Comparison of ENCODE assay signal across 8 cellular contexts in genomic region chr10:95841711-95842498, GRCh38.
DNase-seq lines count a peak whose midpoint lies in the region; ATAC-seq and TF ChIP-seq lines count a peak whose summit lies in the region.

No MANE protein-coding gene starts in this region.

- H3K4me1 Mint-ChIP-seq in GM23338, result peaks cover 8% of the 10 kb centered on the region; the same call in 2 of the 3 replicates
- peaks cover 11% of the 10 kb centered on the region for H3K4me1 Mint-ChIP-seq in activated CD4-positive, alpha-beta memory T cell treated with anti-CD3 and anti-CD28 coated beads for 36 hours (ENCODE audit: low read depth)

- H3K36me3 Mint-ChIP-seq in GM23338 (ENCODE audit: low read depth), result no peaks in the 10 kb centered on the region
- H3K36me3 Mint-ChIP-seq in activated CD4-positive, alpha-beta memory T cell treated with anti-CD3 and anti-CD28 coated beads for 36 hours, result no peaks in the 10 kb centered on the region

- H3K9me3 ChIP-seq in osteoblast (ENCODE audit: low read depth, low read length), result no peaks in the 10 kb centered on the region

- H3K27ac ChIP-seq in GM23338 (ENCODE audit: low read depth) (no peak overlapping the region), foreskin keratinocyte (no peak overlapping the region), osteoblast (ENCODE audit: low read depth, low read length) (no peak overlapping the region)

- no peak overlapping the region for H3K27ac Mint-ChIP-seq in GM23338
- H3K27ac Mint-ChIP-seq in activated CD4-positive, alpha-beta memory T cell treated with anti-CD3 and anti-CD28 coated beads for 36 hours, result peak overlapping the region; percentile 30

- H3K27me3 Mint-ChIP-seq in GM23338 (ENCODE audit: insufficient read depth, low read depth, poor library complexity), result no peaks in the 10 kb centered on the region
- no peaks in the 10 kb centered on the region for H3K27me3 Mint-ChIP-seq in activated CD4-positive, alpha-beta memory T cell treated with anti-CD3 and anti-CD28 coated beads for 36 hours

- H3K4me1 ChIP-seq in GM23338 (ENCODE audit: insufficient read depth) (no peaks in the 10 kb centered on the region), foreskin keratinocyte (no peaks in the 10 kb centered on the region), osteoblast (ENCODE audit: insufficient read depth, low read length) (peaks cover 5% of the 10 kb centered on the region)

- CTCF ChIA-PET in activated CD4-positive, alpha-beta memory T cell treated with anti-CD3 and anti-CD28 coated beads for 36 hours (lab: Charles Lee), result interaction anchor here (0.6 to 16.5 kb wide), 27 partner anchors 9 to 1522 kb away, joined by 3 to 298 read pairs (median 4); partner anchors contain the start of genes ALDH18A1, ENTPD1 and TCTN3

- no peak overlapping the region for H3K4me3 Mint-ChIP-seq in GM23338
- no peak overlapping the region for H3K4me3 Mint-ChIP-seq in activated CD4-positive, alpha-beta memory T cell treated with anti-CD3 and anti-CD28 coated beads for 36 hours

- no peaks in the 10 kb centered on the region for H3F3A ChIP-seq in GM23338 (replicated peaks; ENCODE audit: low read depth)

- POLR2A ChIA-PET in activated CD4-positive, alpha-beta memory T cell treated with anti-CD3 and anti-CD28 coated beads for 36 hours (lab: Charles Lee), result interaction anchor here (1.5 kb wide), 1 partner anchor 148 kb away, joined by 6 read pairs; the partner anchor contains the start of gene TCTN3

- H4K20me1 ChIP-seq in GM23338 (replicated peaks; ENCODE audit: insufficient read depth), result no peaks in the 10 kb centered on the region
- no peaks in the 10 kb centered on the region for H4K20me1 ChIP-seq in osteoblast (ENCODE audit: insufficient read depth, low read length)

- DNase-seq in NCI-H345 (lab: John Stamatoyannopoulos, UW) (peak; percentile 35), NCI-H345 treated with DMSO at 0.1 percent for 48 hours (lab: John Stamatoyannopoulos, UW; ENCODE audit: unreplicated experiment) (no peak), GM23338 (ENCODE audit: low spot score) (peak; percentile 77), NCI-H1694 treated with DMSO at 0.1 percent for 48 hours (lab: John Stamatoyannopoulos, UW) (peak; percentile 36), foreskin keratinocyte (peak in 1 of 2 donors; percentile 22), osteoblast (ENCODE audit: insufficient read length, low spot score, missing footprints) (peak; percentile 22)
- peak; percentile 27 for DNase-seq in activated CD4-positive, alpha-beta memory T cell treated with anti-CD3 and anti-CD28 coated beads for 36 hours
- no peak for DNase-seq in stimulated activated naive CD4-positive, alpha-beta T cell treated with Interleukin-2 at 50 U/mL for 16 hours (lab: John Stamatoyannopoulos, UW)

- intact Hi-C loops in activated CD4-positive, alpha-beta memory T cell treated with anti-CD3 and anti-CD28 coated beads for 36 hours (cut with micrococcal nuclease), result loop anchor here (1.0 kb wide), 2 partner anchors 10 to 148 kb away; no protein-coding TSS in a partner anchor

- H3K4me2 ChIP-seq in GM23338 (no peak overlapping the region), osteoblast (ENCODE audit: insufficient read depth, low read length) (peak overlapping the region; percentile 1)

- H3K4me3 ChIP-seq in GM23338 (no peak overlapping the region), osteoblast (ENCODE audit: insufficient read depth, low read length) (no peak overlapping the region)

- H3K79me2 ChIP-seq in GM23338 (replicated peaks; ENCODE audit: insufficient read depth), result no peaks in the 10 kb centered on the region
- no peaks in the 10 kb centered on the region for H3K79me2 ChIP-seq in osteoblast (ENCODE audit: insufficient read depth, low read length)

- H3K9me2 ChIP-seq in GM23338 (ENCODE audit: insufficient read depth), result no peaks in the 10 kb centered on the region

- H2AFZ ChIP-seq in GM23338 (no peak overlapping the region), osteoblast (ENCODE audit: low read length) (peak overlapping the region; percentile 78)

- ATAC-seq in GM23338, result peak; percentile 64
- ATAC-seq in foreskin keratinocyte, result peak; percentile 79

- H3K27me3 ChIP-seq in GM23338 (ENCODE audit: insufficient read depth) (no peaks in the 10 kb centered on the region), foreskin keratinocyte (peaks cover 6% of the 10 kb centered on the region), osteoblast (ENCODE audit: insufficient read depth, low read length) (no peaks in the 10 kb centered on the region)

- H3K9me3 Mint-ChIP-seq in GM23338, result no peaks in the 10 kb centered on the region
- no peaks in the 10 kb centered on the region for H3K9me3 Mint-ChIP-seq in activated CD4-positive, alpha-beta memory T cell treated with anti-CD3 and anti-CD28 coated beads for 36 hours

- no peaks in the 10 kb centered on the region for H3K36me3 ChIP-seq in GM23338 (ENCODE audit: insufficient read depth)
- H3K36me3 ChIP-seq in osteoblast (ENCODE audit: insufficient read depth, low read length), result no peaks in the 10 kb centered on the region

- TF ChIP-seq CTCF in GM23338 (conservative IDR thresholded peaks at IDR 0.05; ENCODE audit: low read depth in 2 of 2), result peak; percentile 69 to 94
- TF ChIP-seq CTCF in foreskin keratinocyte (conservative IDR thresholded peaks at IDR 0.05), result peak; percentile 74
- TF ChIP-seq CTCF in osteoblast (IDR thresholded peaks at IDR 0.05; ENCODE audit: extremely low read depth, low read depth, low read length), result peak; percentile 75

TF ChIP-seq in GM23338, 12 proteins besides CTCF, POLR2A, EP300 and RAD21 (continues in another document):
- TF ChIP-seq, protein P1, sequence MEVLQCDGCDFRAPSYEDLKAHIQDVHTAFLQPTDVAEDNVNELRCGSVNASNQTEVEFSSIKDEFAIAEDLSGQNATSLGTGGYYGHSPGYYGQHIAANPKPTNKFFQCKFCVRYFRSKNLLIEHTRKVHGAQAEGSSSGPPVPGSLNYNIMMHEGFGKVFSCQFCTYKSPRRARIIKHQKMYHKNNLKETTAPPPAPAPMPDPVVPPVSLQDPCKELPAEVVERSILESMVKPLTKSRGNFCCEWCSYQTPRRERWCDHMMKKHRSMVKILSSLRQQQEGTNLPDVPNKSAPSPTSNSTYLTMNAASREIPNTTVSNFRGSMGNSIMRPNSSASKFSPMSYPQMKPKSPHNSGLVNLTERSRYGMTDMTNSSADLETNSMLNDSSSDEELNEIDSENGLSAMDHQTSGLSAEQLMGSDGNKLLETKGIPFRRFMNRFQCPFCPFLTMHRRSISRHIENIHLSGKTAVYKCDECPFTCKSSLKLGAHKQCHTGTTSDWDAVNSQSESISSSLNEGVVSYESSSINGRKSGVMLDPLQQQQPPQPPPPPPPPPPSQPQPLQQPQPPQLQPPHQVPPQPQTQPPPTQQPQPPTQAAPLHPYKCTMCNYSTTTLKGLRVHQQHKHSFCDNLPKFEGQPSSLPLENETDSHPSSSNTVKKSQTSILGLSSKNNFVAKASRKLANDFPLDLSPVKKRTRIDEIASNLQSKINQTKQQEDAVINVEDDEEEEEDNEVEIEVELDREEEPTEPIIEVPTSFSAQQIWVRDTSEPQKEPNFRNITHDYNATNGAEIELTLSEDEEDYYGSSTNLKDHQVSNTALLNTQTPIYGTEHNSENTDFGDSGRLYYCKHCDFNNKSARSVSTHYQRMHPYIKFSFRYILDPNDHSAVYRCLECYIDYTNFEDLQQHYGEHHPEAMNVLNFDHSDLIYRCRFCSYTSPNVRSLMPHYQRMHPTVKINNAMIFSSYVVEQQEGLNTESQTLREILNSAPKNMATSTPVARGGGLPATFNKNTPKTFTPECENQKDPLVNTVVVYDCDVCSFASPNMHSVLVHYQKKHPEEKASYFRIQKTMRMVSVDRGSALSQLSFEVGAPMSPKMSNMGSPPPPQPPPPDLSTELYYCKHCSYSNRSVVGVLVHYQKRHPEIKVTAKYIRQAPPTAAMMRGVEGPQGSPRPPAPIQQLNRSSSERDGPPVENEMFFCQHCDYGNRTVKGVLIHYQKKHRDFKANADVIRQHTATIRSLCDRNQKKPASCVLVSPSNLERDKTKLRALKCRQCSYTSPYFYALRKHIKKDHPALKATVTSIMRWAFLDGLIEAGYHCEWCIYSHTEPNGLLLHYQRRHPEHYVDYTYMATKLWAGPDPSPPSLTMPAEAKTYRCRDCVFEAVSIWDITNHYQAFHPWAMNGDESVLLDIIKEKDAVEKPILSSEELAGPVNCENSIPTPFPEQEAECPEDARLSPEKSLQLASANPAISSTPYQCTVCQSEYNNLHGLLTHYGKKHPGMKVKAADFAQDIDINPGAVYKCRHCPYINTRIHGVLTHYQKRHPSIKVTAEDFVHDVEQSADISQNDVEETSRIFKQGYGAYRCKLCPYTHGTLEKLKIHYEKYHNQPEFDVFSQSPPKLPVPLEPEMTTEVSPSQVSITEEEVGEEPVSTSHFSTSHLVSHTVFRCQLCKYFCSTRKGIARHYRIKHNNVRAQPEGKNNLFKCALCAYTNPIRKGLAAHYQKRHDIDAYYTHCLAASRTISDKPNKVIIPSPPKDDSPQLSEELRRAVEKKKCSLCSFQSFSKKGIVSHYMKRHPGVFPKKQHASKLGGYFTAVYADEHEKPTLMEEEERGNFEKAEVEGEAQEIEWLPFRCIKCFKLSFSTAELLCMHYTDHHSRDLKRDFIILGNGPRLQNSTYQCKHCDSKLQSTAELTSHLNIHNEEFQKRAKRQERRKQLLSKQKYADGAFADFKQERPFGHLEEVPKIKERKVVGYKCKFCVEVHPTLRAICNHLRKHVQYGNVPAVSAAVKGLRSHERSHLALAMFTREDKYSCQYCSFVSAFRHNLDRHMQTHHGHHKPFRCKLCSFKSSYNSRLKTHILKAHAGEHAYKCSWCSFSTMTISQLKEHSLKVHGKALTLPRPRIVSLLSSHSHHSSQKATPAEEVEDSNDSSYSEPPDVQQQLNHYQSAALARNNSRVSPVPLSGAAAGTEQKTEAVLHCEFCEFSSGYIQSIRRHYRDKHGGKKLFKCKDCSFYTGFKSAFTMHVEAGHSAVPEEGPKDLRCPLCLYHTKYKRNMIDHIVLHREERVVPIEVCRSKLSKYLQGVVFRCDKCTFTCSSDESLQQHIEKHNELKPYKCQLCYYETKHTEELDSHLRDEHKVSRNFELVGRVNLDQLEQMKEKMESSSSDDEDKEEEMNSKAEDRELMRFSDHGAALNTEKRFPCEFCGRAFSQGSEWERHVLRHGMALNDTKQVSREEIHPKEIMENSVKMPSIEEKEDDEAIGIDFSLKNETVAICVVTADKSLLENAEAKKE (CRISPR knock-in tag; IDR thresholded peaks at IDR 0.05), result no peak
- TF ChIP-seq ZNF114 (CRISPR knock-in tag; IDR thresholded peaks at IDR 0.05), result no peak
- no peak for TF ChIP-seq EZH2 (IDR thresholded peaks at IDR 0.05; ENCODE audit: low read depth, unreplicated experiment)
- no peak for TF ChIP-seq NANOG (IDR thresholded peaks at IDR 0.05; ENCODE audit: borderline replicate concordance)
- TF ChIP-seq JUNB (IDR thresholded peaks at IDR 0.05; ENCODE audit: unreplicated experiment), result no peak
- TF ChIP-seq EZH2phosphoT487 (IDR thresholded peaks at IDR 0.05; ENCODE audit: unreplicated experiment), result no peak
- no peak for TF ChIP-seq CREB1 (CRISPR knock-in tag; IDR thresholded peaks at IDR 0.05; ENCODE audit: low read depth)

Comparison
In these comparisons a context has a peak if more than half of its experiments do, and no peak if none do; other contexts are left out.
1. DNase-seq: peak in NCI-H345 (single experiment), GM23338 (single experiment), NCI-H1694 treated with DMSO at 0.1 percent for 48 hours (single experiment), activated CD4-positive, alpha-beta memory T cell treated with anti-CD3 and anti-CD28 coated beads for 36 hours (single experiment) and osteoblast (single experiment); none in NCI-H345 treated with DMSO at 0.1 percent for 48 hours (single experiment) and stimulated activated naive CD4-positive, alpha-beta T cell treated with Interleukin-2 at 50 U/mL for 16 hours (single experiment).
2. Peak in every context shown above with its lines, with median percentiles within 50 percentile points of each other: CTCF ChIP-seq.